8 cellular contexts compared by ENCODE assay signal in the genomic region with DNA sequence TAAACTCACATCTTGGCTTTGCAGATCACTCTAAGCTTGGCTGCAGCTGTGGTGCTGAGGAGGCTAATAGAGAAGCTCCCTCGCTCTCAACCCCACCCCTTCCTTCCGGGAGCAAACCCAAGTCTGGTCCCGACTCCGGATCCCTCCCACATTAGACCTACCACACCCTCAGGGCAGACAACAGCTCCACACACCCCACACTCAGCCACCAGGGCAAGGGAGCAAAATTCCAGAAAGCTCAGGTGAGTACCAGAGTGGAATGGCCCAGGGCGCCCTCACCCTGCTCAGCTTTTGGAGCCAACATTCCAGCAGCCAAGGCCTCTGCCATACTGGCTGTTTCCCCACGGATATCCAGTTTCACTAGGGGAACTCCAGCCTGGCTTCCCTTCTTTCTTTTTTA. TPM values are rescaled to one million over a fixed set of nuclear protein-coding genes. Genes with fewer than 3 reads are reported as not detected.
DNase-seq lines count a peak whose midpoint lies in the region; ATAC-seq and TF ChIP-seq lines count a peak whose summit lies in the region.
"Not testable (repeated sequence)": the region's sequence is repeated elsewhere in the genome, so short reads cannot be mapped to it uniquely, and the experiment has no call there.

No MANE protein-coding gene starts in this region.

- ATAC-seq in T-cell (replicated peaks in 1 of 4), result peak; percentile 60 to 73 (median 66)
- ATAC-seq in activated naive CD8-positive, alpha-beta T cell treated with anti-CD3 and anti-CD28 coated beads, Interleukin-2, amount 50 U/mL, for 24 hours, result not testable (repeated sequence)

- POLR2A ChIA-PET in T-cell (lab: Charles Lee), result not testable (repeated sequence)

- DNase-seq in Calu3, result peak; percentile 77
- peak in 31 of 34 experiments; percentile 0 to 59 (median 25) for DNase-seq in T-cell
- DNase-seq in activated CD8-positive, alpha-beta memory T cell treated with anti-CD3 and anti-CD28 coated beads for 4 hours (ENCODE audit: low read depth in 2 of 2), result peak; percentile 8 to 14
- peak; percentile 3 for DNase-seq in activated naive CD8-positive, alpha-beta T cell treated with anti-CD3 and anti-CD28 coated beads, Interleukin-2, amount 50 U/mL, for 24 hours
- DNase-seq in glutamatergic neuron, result peak; percentile 9
- DNase-seq in mesothelial cell of epicardium (ENCODE audit: low spot score in 2 of 2, unreplicated experiment in 2 of 2), result peak; percentile 17 to 65

- H3K27me3 ChIP-seq in skeletal muscle tissue (ENCODE audit: control insufficient read depth in 3 of 3, insufficient read depth in 3 of 3, low read length in 3 of 3); subcutaneous abdominal adipose tissue (ENCODE audit: control insufficient read depth in 5 of 5, insufficient read depth in 4 of 5, low read length in 5 of 5): not testable (repeated sequence)

- not testable (repeated sequence) for TF ChIP-seq CTCF in Calu3 (IDR thresholded peaks at IDR 0.05; ENCODE audit: unreplicated experiment); glutamatergic neuron (IDR thresholded peaks at IDR 0.05; ENCODE audit: partially characterized antibody, unreplicated experiment); mesothelial cell of epicardium (IDR thresholded peaks at IDR 0.05; ENCODE audit: unreplicated experiment)

- H3K36me3 ChIP-seq in skeletal muscle tissue (ENCODE audit: control insufficient read depth in 3 of 3, insufficient read depth in 3 of 3, low read length in 3 of 3); subcutaneous abdominal adipose tissue (ENCODE audit: control insufficient read depth in 5 of 5, insufficient read depth in 5 of 5, low read length in 5 of 5): not testable (repeated sequence)

- H3K9me3 Mint-ChIP-seq in Calu3 (ENCODE audit: low read depth, unreplicated experiment); T-cell; activated naive CD8-positive, alpha-beta T cell treated with anti-CD3 and anti-CD28 coated beads, Interleukin-2, amount 50 U/mL, for 24 hours; glutamatergic neuron (ENCODE audit: unreplicated experiment); mesothelial cell of epicardium: not testable (repeated sequence)

- H3K27ac ChIP-seq in skeletal muscle tissue (ENCODE audit: low read depth, low read length), result not testable (repeated sequence)
- H3K27ac ChIP-seq in subcutaneous abdominal adipose tissue (ENCODE audit: low read depth, low read length), result peak overlapping the region; percentile 37

- BruUV-seq in Calu3 (replicated peaks; lab: Mats Ljungman, UMichigan), result not testable (repeated sequence)

- H3K9me3 ChIP-seq in skeletal muscle tissue (ENCODE audit: control insufficient read depth in 3 of 3, low read length in 3 of 3); subcutaneous abdominal adipose tissue (ENCODE audit: control insufficient read depth in 5 of 5, low read length in 5 of 5): not testable (repeated sequence)

- CTCF ChIA-PET in Calu3 (lab: Charles Lee); T-cell (lab: Charles Lee): not testable (repeated sequence)

- intact Hi-C loops in Calu3 (cut with micrococcal nuclease; ENCODE audit: unreplicated experiment), result not testable (repeated sequence)

- H3K4me3 ChIP-seq in skeletal muscle tissue (ENCODE audit: low read length in 3 of 3) (peak overlapping the region; percentile 41 to 52 (median 43)), subcutaneous abdominal adipose tissue (ENCODE audit: low read depth in 1 of 5, low read length in 5 of 5) (peak overlapping the region in 1 of 5 donors; percentile 40)

- H3K27me3 Mint-ChIP-seq in Calu3 (ENCODE audit: unreplicated experiment); T-cell; activated naive CD8-positive, alpha-beta T cell treated with anti-CD3 and anti-CD28 coated beads, Interleukin-2, amount 50 U/mL, for 24 hours; glutamatergic neuron (ENCODE audit: unreplicated experiment); mesothelial cell of epicardium (ENCODE audit: low read depth): not testable (repeated sequence)

- H3K4me1 Mint-ChIP-seq in Calu3 (ENCODE audit: low read depth, unreplicated experiment); T-cell; activated naive CD8-positive, alpha-beta T cell treated with anti-CD3 and anti-CD28 coated beads, Interleukin-2, amount 50 U/mL, for 24 hours; glutamatergic neuron (ENCODE audit: low read depth, unreplicated experiment); mesothelial cell of epicardium: not testable (repeated sequence)

- H3K9ac ChIP-seq in skeletal muscle tissue (ENCODE audit: low read depth in 1 of 3, low read length in 3 of 3); subcutaneous abdominal adipose tissue (ENCODE audit: low read length in 5 of 5): not testable (repeated sequence)

- H3K27ac Mint-ChIP-seq in Calu3 (ENCODE audit: unreplicated experiment); activated naive CD8-positive, alpha-beta T cell treated with anti-CD3 and anti-CD28 coated beads, Interleukin-2, amount 50 U/mL, for 24 hours; glutamatergic neuron (ENCODE audit: unreplicated experiment); mesothelial cell of epicardium: not testable (repeated sequence)
- peak overlapping the region in 1 of 2 donors; percentile 66 for H3K27ac Mint-ChIP-seq in T-cell

- H3K4me1 ChIP-seq in skeletal muscle tissue (ENCODE audit: control insufficient read depth in 3 of 3, insufficient read depth in 3 of 3, low read length in 3 of 3); subcutaneous abdominal adipose tissue (ENCODE audit: control insufficient read depth in 5 of 5, insufficient read depth in 5 of 5, low read length in 5 of 5): not testable (repeated sequence)

- H3K4me3 Mint-ChIP-seq in Calu3 (ENCODE audit: low read depth, unreplicated experiment); activated naive CD8-positive, alpha-beta T cell treated with anti-CD3 and anti-CD28 coated beads, Interleukin-2, amount 50 U/mL, for 24 hours; glutamatergic neuron (ENCODE audit: unreplicated experiment); mesothelial cell of epicardium: not testable (repeated sequence)
- H3K4me3 Mint-ChIP-seq in T-cell, result peak overlapping the region in 2 of 3 donors; percentile 28 to 53

- H3K36me3 Mint-ChIP-seq in Calu3 (ENCODE audit: insufficient read depth, unreplicated experiment); T-cell; activated naive CD8-positive, alpha-beta T cell treated with anti-CD3 and anti-CD28 coated beads, Interleukin-2, amount 50 U/mL, for 24 hours (ENCODE audit: low read depth); glutamatergic neuron (ENCODE audit: unreplicated experiment); mesothelial cell of epicardium: not testable (repeated sequence)

RNA-seq across cellular contexts. Expression of a gene that starts 9.9 kb away (rescaled TPM):
- total RNA-seq in Calu3 (2022) (4.2 and 6.9 TPM in 2 replicates), T-cell (1 to 10 TPM; 1.1 to 4.4 (median 3.5) TPM), glutamatergic neuron (ENCODE audit: unreplicated experiment) (1.0 TPM), mesothelial cell of epicardium (2.0 to 3.2 TPM (median 2.6 TPM) in 3 replicates), skeletal muscle tissue (2.6 TPM)

RNA-seq across cellular contexts. Expression of a gene that starts 15.3 kb away (rescaled TPM):
- total RNA-seq in Calu3 (2022), result 94.2 and 99.7 TPM in 2 replicates
- total RNA-seq in T-cell, result 10 to 100 TPM; 13.5 to 38.4 (median 31.9) TPM
- total RNA-seq in glutamatergic neuron (ENCODE audit: unreplicated experiment), result 33.6 TPM
- total RNA-seq in mesothelial cell of epicardium, result 33.5 to 45.5 TPM (median 43.0 TPM) in 3 replicates
- total RNA-seq in skeletal muscle tissue, result 2.6 TPM

RNA-seq across cellular contexts. Expression of a gene that starts 15.5 kb away (rescaled TPM):
- 11.6 and 13.5 TPM in 2 replicates for total RNA-seq in Calu3 (2022)
- 10 to 100 TPM in 2 of 5 donors, 1 to 10 TPM in 3; 3.4 to 15.5 (median 9.1) TPM for total RNA-seq in T-cell
- total RNA-seq in glutamatergic neuron (ENCODE audit: unreplicated experiment), result 4.1 TPM
- 7.0 to 7.8 TPM (median 7.4 TPM) in 3 replicates for total RNA-seq in mesothelial cell of epicardium
- total RNA-seq in skeletal muscle tissue, result 25.6 TPM

RNA-seq across cellular contexts. Expression of a gene that starts 36.5 kb away (rescaled TPM):
- total RNA-seq in Calu3 (2022) (78.5 and 86.4 TPM in 2 replicates), T-cell (100 to 1,000 TPM in 3 of 5 donors, 10 to 100 TPM in 2; 71.0 to 138 (median 102) TPM), glutamatergic neuron (ENCODE audit: unreplicated experiment) (75.0 TPM), mesothelial cell of epicardium (97.9 to 109 TPM (median 105 TPM) in 3 replicates), skeletal muscle tissue (11.0 TPM)

Comparison
In these comparisons a context has a peak if more than half of its experiments do, and no peak if none do; other contexts are left out.
1. DNase-seq: peak in every context shown above with its lines; median percentile 77 in Calu3; 41 in mesothelial cell of epicardium; 25 in T-cell; 11 in activated CD8-positive, alpha-beta memory T cell treated with anti-CD3 and anti-CD28 coated beads for 4 hours; 9 in glutamatergic neuron; 3 in activated naive CD8-positive, alpha-beta T cell treated with anti-CD3 and anti-CD28 coated beads, Interleukin-2, amount 50 U/mL, for 24 hours.